In genomic region chr22:48423481-48423901, GRCh38 we compare ENCODE assay signal across 28 cellular contexts.
DNase-seq lines count a peak whose midpoint lies in the region; ATAC-seq, FAIRE-seq and TF ChIP-seq lines count a peak whose summit lies in the region.
"Had no signal": no experiment of that assay in that cellular context is flagged by ENCODE, and none has a peak within 500 bp of the region (broad histone marks: within the 10 kb centered on the region; RNA-seq: fewer than 3 reads in every experiment).

No MANE protein-coding gene starts in this region.

- H3K9ac ChIP-seq in astrocyte (ENCODE audit: low read length) (no peak overlapping the region), neuronal stem cell (ENCODE audit: low read depth, low read length, poor library complexity) (no peak overlapping the region)

- H3K79me2 ChIP-seq in astrocyte (ENCODE audit: insufficient read depth, low read length), result no peaks in the 10 kb centered on the region

- H2BK12ac ChIP-seq in neuronal stem cell (ENCODE audit: low read length), result no peak overlapping the region

- WGBS in neuronal stem cell (ENCODE audit: extremely low coverage in 2 of 2, insufficient read length in 2 of 2, insufficient replicate concordance in 1 of 2), 2 donors, result no CpG with 5 or more reads among the region's 7 CpGs

- no peaks in the 10 kb centered on the region for H3K79me1 ChIP-seq in neuronal stem cell (ENCODE audit: low read depth, low read length)

- H3K9me3 Mint-ChIP-seq in astrocyte (ENCODE audit: unreplicated experiment), result no peaks in the 10 kb centered on the region
- H3K9me3 Mint-ChIP-seq: activated CD4-positive, alpha-beta T cell treated with anti-CD3 and anti-CD28 coated beads, Interleukin-2, amount 10 ng/mL, durations not matched to agents 24 days and 14 days; activated T-cell treated with anti-CD3 and anti-CD28 coated beads, Interleukin-2, amount 50 U/mL, for 24 hours; natural killer cell had no signal

- peak overlapping the region; percentile 35 for H3K18ac ChIP-seq in neuronal stem cell (ENCODE audit: low read length)

- H3K14ac ChIP-seq in neuronal stem cell (ENCODE audit: low read length), result peak overlapping the region; percentile 82

- DNase-seq in AG08395 (ENCODE audit: low spot score) (peak; percentile 83), EL (peak; percentile 41), astrocyte (ENCODE audit: low read depth) (peak; percentile 48), neuronal stem cell (ENCODE audit: low spot score) (no peak), NCI-H446 (lab: John Stamatoyannopoulos, UW) (no peak), iPS-NIHi7 (ENCODE audit: extremely low spot score) (no peak)
- no peak for DNase-seq in activated CD4-positive, alpha-beta T cell treated with anti-CD3 and anti-CD28 coated beads, Interleukin-2, amount 50 U/mL, for 48 hours
- DNase-seq: activated CD4-positive, alpha-beta T cell treated with anti-CD3 and anti-CD28 coated beads, Interleukin-2, amount 10 ng/mL, durations not matched to agents 24 days and 14 days; activated gamma-delta T cell treated with Interleukin-2 at 50 U/mL for 16 hours; activated T-cell treated with anti-CD3 and anti-CD28 coated beads, Interleukin-2, amount 50 U/mL, for 24 hours; CD4-positive, CD25-positive, alpha-beta regulatory T cell; cerebellar nuclear complex; MV-4-11; natural killer cell; NCI-H1694; NCI-H226; PC-3; stimulated activated CD4-positive, alpha-beta T cell treated with anti-CD3 and anti-CD28 coated beads, Interleukin-15, amount 100 ng/mL, for 24 hours; stimulated activated naive B cell treated with anti-CD40 and anti-IgM and Interleukin-4, amounts not matched to agents 10 μg/mL and 1 μg/mL and 100 μg/mL, for 72 hours; T1000; WERI-Rb-1 had no signal

- peak overlapping the region; percentile 60 for H3K4me2 ChIP-seq in astrocyte (ENCODE audit: low read length)
- H3K4me2 ChIP-seq in neuronal stem cell (ENCODE audit: insufficient read depth, low read length, poor library complexity, severe bottlenecking), result no peak overlapping the region

- H2AFZ ChIP-seq in astrocyte (ENCODE audit: low read depth, low read length), result peak overlapping the region; percentile 77
- H2AFZ ChIP-seq in neuronal stem cell (ENCODE audit: low read length), result no peak overlapping the region

- H3K4me1 ChIP-seq in astrocyte (ENCODE audit: insufficient read depth, low read length) (peaks cover 15% of the 10 kb centered on the region), neuronal stem cell (ENCODE audit: control insufficient read depth in 2 of 2, insufficient read depth in 1 of 2, low read depth in 1 of 2, low read length in 2 of 2) (peaks cover 0 to 12% of the 10 kb centered on the region in 2 donors)
- H3K4me1 ChIP-seq: right atrium auricular region, suprapubic skin had no signal

- no peak overlapping the region for H3K4me3 ChIP-seq in astrocyte (ENCODE audit: insufficient read depth, low read depth, low read length)
- H3K4me3 ChIP-seq in neuronal stem cell (ENCODE audit: low read length in 2 of 2), result peak overlapping the region in 1 of 2 donors; percentile 26
- H3K4me3 ChIP-seq: right atrium auricular region, suprapubic skin had no signal

- no peak overlapping the region for H4K8ac ChIP-seq in neuronal stem cell (ENCODE audit: low read depth, low read length)

- no peaks in the 10 kb centered on the region for H3K9me3 ChIP-seq in astrocyte (ENCODE audit: insufficient read depth, low read depth, low read length)
- no peaks in the 10 kb centered on the region for H3K9me3 ChIP-seq in neuronal stem cell (replicated peaks in 1 of 2; ENCODE audit: control insufficient read depth in 2 of 2, insufficient read depth in 1 of 2, low read depth in 1 of 2, low read length in 2 of 2)
- H3K9me3 ChIP-seq: right atrium auricular region, suprapubic skin had no signal

- H3K36me3 Mint-ChIP-seq in astrocyte (ENCODE audit: low read depth, unreplicated experiment), result no peaks in the 10 kb centered on the region
- H3K36me3 Mint-ChIP-seq: CD4-positive, CD25-positive, alpha-beta regulatory T cell; natural killer cell; stimulated activated naive B cell treated with anti-CD40 and anti-IgM and Interleukin-4, amounts not matched to agents 10 μg/mL and 1 μg/mL and 100 μg/mL, for 72 hours had no signal

- H3K27ac Mint-ChIP-seq in astrocyte (ENCODE audit: unreplicated experiment), result no peak overlapping the region
- H3K27ac Mint-ChIP-seq: activated CD4-positive, alpha-beta T cell treated with anti-CD3 and anti-CD28 coated beads, Interleukin-2, amount 10 ng/mL, durations not matched to agents 24 days and 14 days; activated T-cell treated with anti-CD3 and anti-CD28 coated beads, Interleukin-2, amount 50 U/mL, for 24 hours; CD4-positive, CD25-positive, alpha-beta regulatory T cell; natural killer cell; stimulated activated naive B cell treated with anti-CD40 and anti-IgM and Interleukin-4, amounts not matched to agents 10 μg/mL and 1 μg/mL and 100 μg/mL, for 72 hours had no signal

- peaks cover 13% of the 10 kb centered on the region for H3K4me1 Mint-ChIP-seq in astrocyte (ENCODE audit: low read depth, unreplicated experiment)
- H3K4me1 Mint-ChIP-seq: activated CD4-positive, alpha-beta T cell treated with anti-CD3 and anti-CD28 coated beads, Interleukin-2, amount 10 ng/mL, durations not matched to agents 24 days and 14 days; CD4-positive, CD25-positive, alpha-beta regulatory T cell; natural killer cell; stimulated activated naive B cell treated with anti-CD40 and anti-IgM and Interleukin-4, amounts not matched to agents 10 μg/mL and 1 μg/mL and 100 μg/mL, for 72 hours had no signal

- FAIRE-seq in astrocyte (lab: Jason Lieb, UNC), result no peak
- FAIRE-seq: D721Med, endothelial cell of umbilical vein, H54, HepG2 had no signal

- peaks cover 15% of the 10 kb centered on the region for H3K27me3 Mint-ChIP-seq in astrocyte (ENCODE audit: low read depth, unreplicated experiment)
- H3K27me3 Mint-ChIP-seq: activated CD4-positive, alpha-beta T cell treated with anti-CD3 and anti-CD28 coated beads, Interleukin-2, amount 10 ng/mL, durations not matched to agents 24 days and 14 days; CD4-positive, CD25-positive, alpha-beta regulatory T cell had no signal

- H2BK120ac ChIP-seq in neuronal stem cell (ENCODE audit: low read depth, low read length), result no peak overlapping the region

- H2BK5ac ChIP-seq in neuronal stem cell (ENCODE audit: low read length), result no peak overlapping the region

- peak overlapping the region; percentile 18 for H3K23ac ChIP-seq in neuronal stem cell (ENCODE audit: low read depth, low read length, poor library complexity)

- no peak overlapping the region for H2BK15ac ChIP-seq in neuronal stem cell (ENCODE audit: low read length)

- H3K27ac ChIP-seq in astrocyte (ENCODE audit: low read depth, low read length) (no peak overlapping the region), neuronal stem cell (replicated peaks; ENCODE audit: low read length) (no peak overlapping the region)
- H3K27ac ChIP-seq: right atrium auricular region, suprapubic skin, WERI-Rb-1 had no signal

- no peak for ATAC-seq in HG02678 (IDR thresholded peaks at IDR 0.05; ENCODE audit: unreplicated experiment)
- ATAC-seq: HepG2; natural killer cell; PC-3; stimulated activated naive B cell treated with anti-CD40 and anti-IgM and Interleukin-4, amounts not matched to agents 10 μg/mL and 1 μg/mL and 100 μg/mL, for 72 hours had no signal

- H4K91ac ChIP-seq in neuronal stem cell (ENCODE audit: low read depth, low read length, poor library complexity), result no peak overlapping the region

- H3K36me3 ChIP-seq in astrocyte (ENCODE audit: insufficient read depth, low read length), result no peaks in the 10 kb centered on the region
- no peaks in the 10 kb centered on the region for H3K36me3 ChIP-seq in neuronal stem cell (replicated peaks in 1 of 2; ENCODE audit: control insufficient read depth in 2 of 2, insufficient read depth in 2 of 2, low read length in 2 of 2)
- H3K36me3 ChIP-seq: right atrium auricular region, suprapubic skin, WERI-Rb-1 had no signal

- no peak overlapping the region for H2AK5ac ChIP-seq in neuronal stem cell (ENCODE audit: low read depth, low read length)

- H3K4me3 Mint-ChIP-seq in astrocyte (ENCODE audit: unreplicated experiment), result no peak overlapping the region
- H3K4me3 Mint-ChIP-seq: activated CD4-positive, alpha-beta T cell treated with anti-CD3 and anti-CD28 coated beads, Interleukin-2, amount 10 ng/mL, durations not matched to agents 24 days and 14 days; activated T-cell treated with anti-CD3 and anti-CD28 coated beads, Interleukin-2, amount 50 U/mL, for 24 hours; CD4-positive, CD25-positive, alpha-beta regulatory T cell; natural killer cell; stimulated activated naive B cell treated with anti-CD40 and anti-IgM and Interleukin-4, amounts not matched to agents 10 μg/mL and 1 μg/mL and 100 μg/mL, for 72 hours had no signal

- H4K20me1 ChIP-seq in astrocyte (ENCODE audit: insufficient read depth, low read length), result no peaks in the 10 kb centered on the region

- H3K27me3 ChIP-seq in astrocyte (ENCODE audit: insufficient read depth, low read length) (no peaks in the 10 kb centered on the region), neuronal stem cell (ENCODE audit: control insufficient read depth in 3 of 3, insufficient read depth in 3 of 3, low read depth in 1 of 3, low read length in 3 of 3) (peaks cover 0 to 4% (median 2%) of the 10 kb centered on the region in 3 experiments)
- H3K27me3 ChIP-seq: right atrium auricular region, suprapubic skin had no signal

- no peak overlapping the region for H3K4ac ChIP-seq in neuronal stem cell (ENCODE audit: low read length)

- TF ChIP-seq CTCF in astrocyte (IDR thresholded peaks at IDR 0.05; ENCODE audit: insufficient read depth, low read depth, low read length), result no peak

Comparison
In these comparisons a context has a peak if more than half of its experiments do, and no peak if none do; other contexts are left out.
1. DNase-seq: peak in AG08395 (single experiment), EL (single experiment) and astrocyte (single experiment); none in neuronal stem cell (single experiment), NCI-H446 (0 of 2), iPS-NIHi7 (single experiment) and activated CD4-positive, alpha-beta T cell treated with anti-CD3 and anti-CD28 coated beads, Interleukin-2, amount 50 U/mL, for 48 hours (0 of 2).